In the genomic region with DNA sequence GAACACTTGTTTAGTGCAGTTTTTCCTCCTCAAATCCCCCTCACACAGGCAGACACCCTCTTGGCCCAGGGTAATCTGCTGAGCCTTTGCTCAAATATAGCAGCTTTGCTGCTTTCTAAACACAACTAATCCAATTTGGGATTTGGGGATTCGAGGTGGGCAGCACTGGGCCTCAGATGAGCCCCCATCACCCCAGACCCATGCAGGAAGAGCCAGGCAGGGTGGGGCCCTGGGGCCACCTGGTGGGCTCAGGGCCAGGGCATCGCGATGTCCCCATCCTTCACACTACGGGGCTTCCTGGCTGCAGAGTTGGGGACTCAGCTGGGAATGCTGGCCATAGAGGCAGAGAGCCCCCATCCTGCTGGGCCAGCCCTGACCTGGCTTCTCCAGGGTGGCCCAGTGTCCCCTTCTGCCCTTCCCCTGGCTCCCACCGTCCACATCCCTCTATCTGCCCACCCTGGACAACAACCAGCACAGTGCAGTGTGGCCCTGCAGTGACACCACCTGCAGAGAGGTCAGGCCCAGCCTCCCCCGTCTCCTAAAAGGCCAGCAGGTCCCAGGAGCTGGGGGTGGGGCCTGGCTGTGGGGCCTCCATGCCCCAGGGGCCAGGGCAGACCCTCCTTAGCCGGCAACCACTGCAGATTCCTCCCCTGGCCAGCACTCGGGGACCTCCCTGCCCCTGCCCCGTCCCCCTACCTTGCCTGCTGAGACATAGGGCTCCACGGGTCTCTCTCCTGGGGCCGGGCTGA, we compare ENCODE assay signal across 9 cellular contexts. TPM values are rescaled to one million over a fixed set of nuclear protein-coding genes. Genes with fewer than 3 reads are reported as not detected.
DNase-seq lines count a peak whose midpoint lies in the region; ATAC-seq, FAIRE-seq and TF ChIP-seq lines count a peak whose summit lies in the region.
"Had no signal": no experiment of that assay in that cellular context is flagged by ENCODE, and none has a peak within 500 bp of the region (broad histone marks: within the 10 kb centered on the region; RNA-seq: fewer than 3 reads in every experiment).

No MANE protein-coding gene starts in this region.

- H3K9me3 ChIP-seq in HAP-1 = no peaks in the 10 kb centered on the region
- H3K9me3 ChIP-seq in RWPE2 (ENCODE audit: severe bottlenecking) = no peaks in the 10 kb centered on the region
- H3K9me3 ChIP-seq in small intestine (ENCODE audit: control insufficient read depth, low read depth) = no peaks in the 10 kb centered on the region

- peak overlapping the region; percentile 44 for H3K4me3 ChIP-seq in HAP-1
- peak overlapping the region; percentile 57 for H3K4me3 ChIP-seq in RWPE2 (ENCODE audit: severe bottlenecking)
- H3K4me3 ChIP-seq in epithelial cell of esophagus (ENCODE audit: low read length) = peak overlapping the region; percentile 75
- H3K4me3 ChIP-seq in small intestine (ENCODE audit: low read depth in 1 of 2, low read length in 2 of 2) = peak overlapping the region in 1 of 2 donors; percentile 60

- H3K27me3 ChIP-seq in HAP-1 (ENCODE audit: low read depth) = no peaks in the 10 kb centered on the region
- H3K27me3 ChIP-seq in RWPE2 (ENCODE audit: insufficient read depth, poor library complexity, severe bottlenecking) = no peaks in the 10 kb centered on the region
- no peaks in the 10 kb centered on the region for H3K27me3 ChIP-seq in small intestine (ENCODE audit: control insufficient read depth in 2 of 2, insufficient read depth in 2 of 2, low read length in 2 of 2)

- ATAC-seq in RWPE2 (ENCODE audit: low read depth) (no peak), GM18519 (IDR thresholded peaks at IDR 0.05; ENCODE audit: low FRiP score, unreplicated experiment) (no peak)

- H3K27ac ChIP-seq in RWPE2 (ENCODE audit: poor library complexity, severe bottlenecking) (peak overlapping the region; percentile 67), small intestine (ENCODE audit: low read depth in 1 of 2, low read length in 1 of 2) (peak overlapping the region; percentile 74 to 97)

- 54 to 74% (median 59%) methylated on average over 9 to 11 of the region's 11 CpGs for WGBS in small intestine, 3 donors

- in situ Hi-C loops in HAP-1 (cut with MboI; ENCODE audit: low sequenced_read_pairs) = no loop called here

- no peak for DNase-seq in HAP-1 (ENCODE audit: low spot score in 2 of 2)
- no peak for DNase-seq in RWPE2 (ENCODE audit: low spot score)
- DNase-seq in epithelial cell of esophagus (ENCODE audit: low read depth) = no peak
- no peak for DNase-seq in small intestine
- DNase-seq in occipital lobe (lab: John Stamatoyannopoulos, UW) = no peak
- DNase-seq in GM19238 (ENCODE audit: insufficient read length, low spot score) = no peak
- DNase-seq: NCI-H1436 treated with DMSO at 0.1 percent for 48 hours had no signal

- TF ChIP-seq CTCF in RWPE2 (IDR thresholded peaks at IDR 0.05; ENCODE audit: poor library complexity, severe bottlenecking) = no peak
- TF ChIP-seq CTCF in epithelial cell of esophagus (IDR thresholded peaks at IDR 0.05; ENCODE audit: insufficient read depth, low read depth, low read length, missing control alignments) = no peak

- H3K36me3 ChIP-seq in HAP-1 (replicated peaks) = no peaks in the 10 kb centered on the region
- no peaks in the 10 kb centered on the region for H3K36me3 ChIP-seq in RWPE2 (ENCODE audit: low read depth)
- H3K36me3 ChIP-seq in small intestine (ENCODE audit: control insufficient read depth in 2 of 2, insufficient read depth in 2 of 2, low read length in 2 of 2) = no peaks in the 10 kb centered on the region

- H3K4me1 ChIP-seq in HAP-1 (peaks cover 18% of the 10 kb centered on the region), RWPE2 (ENCODE audit: insufficient read depth, poor library complexity, severe bottlenecking) (peaks cover 16% of the 10 kb centered on the region), small intestine (ENCODE audit: control insufficient read depth in 2 of 2, insufficient read depth in 1 of 2, low read depth in 1 of 2, low read length in 1 of 2) (peaks cover 11 to 18% of the 10 kb centered on the region in 2 donors)

- no peak for FAIRE-seq in small intestine (lab: Jason Lieb, UNC)

RNA-seq across cellular contexts. Expression of a gene that starts 56.6 kb away (rescaled TPM):
- 1 to 10 TPM in 1 of 3 donors, not detected in 2; 1.2 TPM for polyA plus RNA-seq in small intestine
- total RNA-seq in occipital lobe = not detected
- total RNA-seq: T-helper 1 cell treated with Interleukin-12 subunit alpha and Interleukin-12 subunit beta and Interleukin-4 antibody, amounts not matched to agents 30 ng/mL and 1 ng/mL, for 36 hours had no signal
